ENCODE assay signal across 33 cellular contexts in the genomic region with DNA sequence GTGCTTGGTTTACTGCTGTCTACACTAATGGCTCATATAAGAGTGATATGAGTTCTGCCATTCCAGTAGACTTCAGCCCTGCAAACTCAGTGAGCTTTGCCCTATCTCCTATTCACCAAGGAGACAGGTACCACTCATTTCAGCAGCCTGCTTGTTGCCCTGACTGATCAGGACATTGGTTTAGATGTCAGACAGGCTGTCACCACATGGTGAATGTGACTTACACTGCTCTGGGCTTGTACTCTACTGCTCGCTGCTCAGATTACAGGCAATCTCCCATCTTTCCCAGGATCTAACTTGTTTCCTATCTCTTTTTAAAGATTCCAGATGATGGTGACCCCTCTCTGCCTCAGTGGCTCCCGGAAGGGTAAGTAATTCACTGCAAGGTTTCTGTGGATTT.
"Had no signal": no experiment of that assay in that cellular context is flagged by ENCODE, and none has a peak within 500 bp of the region (broad histone marks: within the 10 kb centered on the region; RNA-seq: fewer than 3 reads in every experiment).

No MANE protein-coding gene starts in this region.

- H3K4me3 ChIP-seq: ascending aorta, cardiac muscle cell, K562, Peyer's patch had no signal

- H3K9me3 Mint-ChIP-seq: activated B cell treated with CpG ODN at 0.5 μM for 24 hours; activated CD4-positive, alpha-beta memory T cell treated with anti-CD3 and anti-CD28 coated beads for 36 hours; activated naive CD4-positive, alpha-beta T cell treated with anti-CD3 and anti-CD28 coated beads, Interleukin-2, amount 10 ng/mL, durations not matched to agents 7 days and 5 days; activated naive CD8-positive, alpha-beta T cell treated with anti-CD3 and anti-CD28 coated beads, Interleukin-2, amount 50 U/mL, for 24 hours; T-cell had no signal

- H3K27ac ChIP-seq: ascending aorta, cardiac muscle cell, Peyer's patch, VCaP had no signal

- H3K27ac Mint-ChIP-seq: activated B cell treated with CpG ODN at 0.5 μM for 24 hours; activated CD4-positive, alpha-beta memory T cell treated with anti-CD3 and anti-CD28 coated beads for 36 hours; activated naive CD4-positive, alpha-beta T cell treated with anti-CD3 and anti-CD28 coated beads, Interleukin-2, amount 10 ng/mL, durations not matched to agents 7 days and 5 days; activated naive CD8-positive, alpha-beta T cell; activated naive CD8-positive, alpha-beta T cell treated with anti-CD3 and anti-CD28 coated beads, Interleukin-2, amount 50 U/mL, for 24 hours; T-cell had no signal

- H3K36me3 Mint-ChIP-seq: activated CD4-positive, alpha-beta memory T cell treated with anti-CD3 and anti-CD28 coated beads for 36 hours; activated naive CD4-positive, alpha-beta T cell treated with anti-CD3 and anti-CD28 coated beads, Interleukin-2, amount 10 ng/mL, durations not matched to agents 7 days and 5 days; T-cell had no signal

- H3K9me3 ChIP-seq: ascending aorta, Peyer's patch had no signal

- H3K27me3 ChIP-seq: ascending aorta, cardiac muscle cell, Peyer's patch had no signal

- H3K36me3 ChIP-seq: cardiac muscle cell had no signal

- ATAC-seq: activated naive CD8-positive, alpha-beta T cell treated with anti-CD3 and anti-CD28 coated beads, Interleukin-2, amount 50 U/mL, for 24 hours; K562; T-cell had no signal

- H3K4me3 Mint-ChIP-seq: activated B cell treated with CpG ODN at 0.5 μM for 24 hours; activated CD4-positive, alpha-beta memory T cell treated with anti-CD3 and anti-CD28 coated beads for 36 hours; activated naive CD4-positive, alpha-beta T cell treated with anti-CD3 and anti-CD28 coated beads, Interleukin-2, amount 10 ng/mL, durations not matched to agents 7 days and 5 days; activated naive CD8-positive, alpha-beta T cell; activated naive CD8-positive, alpha-beta T cell treated with anti-CD3 and anti-CD28 coated beads, Interleukin-2, amount 50 U/mL, for 24 hours; T-cell had no signal

- H3K4me1 ChIP-seq: Peyer's patch had no signal

- H3K27me3 Mint-ChIP-seq: activated B cell treated with CpG ODN at 0.5 μM for 24 hours; activated CD4-positive, alpha-beta memory T cell treated with anti-CD3 and anti-CD28 coated beads for 36 hours; activated naive CD4-positive, alpha-beta T cell treated with anti-CD3 and anti-CD28 coated beads, Interleukin-2, amount 10 ng/mL, durations not matched to agents 7 days and 5 days; activated naive CD8-positive, alpha-beta T cell; T-cell had no signal

- DNase-seq: activated B cell treated with CpG ODN at 0.5 μM for 24 hours; activated CD4-positive, alpha-beta memory T cell treated with anti-CD3 and anti-CD28 coated beads for 36 hours; activated CD4-positive, alpha-beta T cell treated with anti-CD3 and anti-CD28 coated beads for 4 hours; activated CD4-positive, alpha-beta T cell treated with anti-CD3 and anti-CD28 coated beads, Interleukin-2, amount 50 U/mL, for 1 hour; activated CD4-positive, CD25-positive, alpha-beta regulatory T cell treated with anti-CD3 and anti-CD28 coated beads, Interleukin-2, amount 50 U/mL, for 72 hours; activated CD8-positive, alpha-beta memory T cell treated with anti-CD3 and anti-CD28 coated beads, Interleukin-2, amount 50 U/mL, for 4 hours; activated effector memory CD4-positive, alpha-beta T cell treated with Interleukin-2 at 50 U/mL for 16 hours; activated naive CD4-positive, alpha-beta T cell treated with anti-CD3 and anti-CD28 coated beads, Interleukin-2, amount 10 ng/mL, durations not matched to agents 7 days and 5 days; activated naive CD8-positive, alpha-beta T cell treated with anti-CD3 and anti-CD28 coated beads, Interleukin-2, amount 50 U/mL, for 24 hours; activated T-cell treated with anti-CD3 and anti-CD28 coated beads for 4 hours; activated T-cell treated with anti-CD3 and anti-CD28 coated beads, Interleukin-2, amount 50 U/mL, for 48 hours; amniotic stem cell; NCI-H1092 treated with DMSO at 0.1 percent for 48 hours; NCI-H187; NCI-H2029 treated with DMSO at 0.1 percent for 48 hours; NCI-H2107; NCI-H2171; NCI-H510A; NCI-H526; NCI-H748 treated with DMSO at 0.1 percent for 48 hours; NK-92 treated with Interleukin-12 subunit alpha and Interleukin-12 subunit beta, amount 100 ng/mL, for 24 hours; PC-3; Peyer's patch; RPMI8226; SIG-M5; T-cell; T-helper 2 cell; T-helper 9 cell had no signal

- H3K4me1 Mint-ChIP-seq: activated B cell treated with CpG ODN at 0.5 μM for 24 hours; activated naive CD4-positive, alpha-beta T cell treated with anti-CD3 and anti-CD28 coated beads, Interleukin-2, amount 10 ng/mL, durations not matched to agents 7 days and 5 days; activated naive CD8-positive, alpha-beta T cell treated with anti-CD3 and anti-CD28 coated beads, Interleukin-2, amount 50 U/mL, for 24 hours; T-cell had no signal
